11 cellular contexts compared by ENCODE assay signal in genomic region chr5:50595199-50595598, GRCh38.
DNase-seq lines count a peak whose midpoint lies in the region; ATAC-seq and FAIRE-seq lines count a peak whose summit lies in the region.
"Had no signal": no experiment of that assay in that cellular context is flagged by ENCODE, and none has a peak within 500 bp of the region (broad histone marks: within the 10 kb centered on the region; RNA-seq: fewer than 3 reads in every experiment).

No MANE protein-coding gene starts in this region.

- no peaks in the 10 kb centered on the region for H3K27me3 Mint-ChIP-seq in CD8-positive, alpha-beta memory T cell

- no peaks in the 10 kb centered on the region for H3K36me3 ChIP-seq in CD8-positive, alpha-beta memory T cell (ENCODE audit: insufficient read depth, low read length)

- peaks cover 4 to 42% (median 25%) of the 10 kb centered on the region in 5 donors for H3K9me3 Mint-ChIP-seq in CD8-positive, alpha-beta memory T cell

- POLR2A ChIA-PET in CD8-positive, alpha-beta memory T cell (lab: Charles Lee) = no interaction called here

- H3K4me3 ChIP-seq in CD8-positive, alpha-beta memory T cell (ENCODE audit: low read length) = no peak overlapping the region

- peak overlapping the region in 7 of 8 donors; percentile 58 to 90 (median 86) for H3K27ac Mint-ChIP-seq in CD8-positive, alpha-beta memory T cell

- H3K36me3 Mint-ChIP-seq in CD8-positive, alpha-beta memory T cell = peaks cover 2 to 41% (median 23%) of the 10 kb centered on the region in 3 donors

- peak; percentile 91 for FAIRE-seq in HTR-8/SVneo (lab: Jason Lieb, UNC)

- peaks cover 35% of the 10 kb centered on the region for H3K4me1 ChIP-seq in CD8-positive, alpha-beta memory T cell (ENCODE audit: insufficient read depth, low read length)

- H3K27me3 ChIP-seq in CD8-positive, alpha-beta memory T cell (ENCODE audit: insufficient read depth, low read length, poor library complexity, severe bottlenecking) = no peaks in the 10 kb centered on the region

- no peak for DNase-seq in CD8-positive, alpha-beta memory T cell
- peak; percentile 74 for DNase-seq in HTR-8/SVneo (ENCODE audit: insufficient read length, low spot score)
- DNase-seq in amniotic epithelial cell (ENCODE audit: low read depth) = peak; percentile 15
- DNase-seq in myocyte (ENCODE audit: low read depth) = peak; percentile 82
- no peak for DNase-seq in HuH-7 (ENCODE audit: low spot score)
- DNase-seq in central memory CD4-positive, alpha-beta T cell = no peak
- DNase-seq in HuH-7.5 (ENCODE audit: low spot score) = no peak
- DNase-seq: GF-D8, NCI-H1105, occipital lobe had no signal

- CTCF ChIA-PET in CD8-positive, alpha-beta memory T cell (lab: Charles Lee) = no interaction called here

- peaks cover 64 to 72% (median 68%) of the 10 kb centered on the region in 3 donors for H3K4me1 Mint-ChIP-seq in CD8-positive, alpha-beta memory T cell

- no peak for ATAC-seq in GM18519 (IDR thresholded peaks at IDR 0.05; ENCODE audit: low FRiP score, unreplicated experiment)

- peak overlapping the region in 3 of 7 donors; percentile 17 to 38 (median 31) for H3K4me3 Mint-ChIP-seq in CD8-positive, alpha-beta memory T cell

- no peak overlapping the region for H3K27ac ChIP-seq in CD8-positive, alpha-beta memory T cell (ENCODE audit: low read depth, low read length)

- no peaks in the 10 kb centered on the region for H3K9me3 ChIP-seq in CD8-positive, alpha-beta memory T cell (ENCODE audit: low read length)

Comparison
In these comparisons a context has a peak if more than half of its experiments do, and no peak if none do; other contexts are left out.
1. DNase-seq: peak in HTR-8/SVneo (single experiment), amniotic epithelial cell (single experiment) and myocyte (single experiment); none in CD8-positive, alpha-beta memory T cell (0 of 5), HuH-7 (single experiment), central memory CD4-positive, alpha-beta T cell (single experiment) and HuH-7.5 (single experiment).